In the genomic region with DNA sequence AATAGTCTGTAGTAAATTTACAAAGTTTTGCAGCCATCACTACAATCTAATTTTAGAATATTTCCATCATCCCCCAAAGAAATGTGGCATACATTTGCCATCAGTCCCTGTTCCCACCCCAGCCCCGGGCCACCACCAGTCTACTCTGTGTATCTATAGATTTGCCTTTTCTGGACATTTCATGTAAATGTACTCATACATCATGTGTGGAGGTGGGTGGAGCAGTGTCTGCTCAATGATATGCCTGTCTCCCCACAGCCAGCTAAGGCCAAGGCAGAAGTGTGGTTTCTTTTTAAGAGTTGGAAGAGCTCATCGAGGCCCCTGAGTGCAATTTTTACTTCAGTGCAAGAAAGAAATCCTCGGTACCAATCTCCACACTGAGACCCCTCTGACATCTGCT, we compare ENCODE assay signal across 30 cellular contexts.
DNase-seq lines count a peak whose midpoint lies in the region; ATAC-seq, FAIRE-seq and TF ChIP-seq lines count a peak whose summit lies in the region.
"Had no signal": no experiment of that assay in that cellular context is flagged by ENCODE, and none has a peak within 500 bp of the region (broad histone marks: within the 10 kb centered on the region; RNA-seq: fewer than 3 reads in every experiment).

No MANE protein-coding gene starts in this region.

- TF ChIP-seq POLR2A in heart left ventricle (IDR thresholded peaks at IDR 0.05) (no peak), gastrocnemius medialis (IDR thresholded peaks at IDR 0.05) (no peak)

- H3K4me1 Mint-ChIP-seq in astrocyte (ENCODE audit: low read depth, unreplicated experiment) = peaks cover 31% of the 10 kb centered on the region
- H3K4me1 Mint-ChIP-seq in nephron = peaks cover 46% of the 10 kb centered on the region

- H3K27ac Mint-ChIP-seq in astrocyte (ENCODE audit: unreplicated experiment) = peak overlapping the region; percentile 51
- H3K27ac Mint-ChIP-seq in nephron = peak overlapping the region; percentile 9 to 82 (median 45)
- H3K27ac Mint-ChIP-seq: activated CD8-positive, alpha-beta T cell treated with anti-CD3 and anti-CD28 coated beads, Interleukin-2, amount 10 ng/mL, durations not matched to agents 7 days and 5 days; activated naive CD4-positive, alpha-beta T cell treated with anti-CD3 and anti-CD28 coated beads for 36 hours; stimulated activated memory B cell treated with anti-CD40 and anti-IgM and Interleukin-4, amounts not matched to agents 10 μg/mL and 1 μg/mL and 100 μg/mL, for 72 hours had no signal

- H3K9me3 Mint-ChIP-seq in astrocyte (ENCODE audit: unreplicated experiment) (peaks cover 3% of the 10 kb centered on the region), nephron (no peaks in the 10 kb centered on the region)

- no peak overlapping the region for H3K4me2 ChIP-seq in astrocyte (ENCODE audit: low read length)

- no peaks in the 10 kb centered on the region for H4K20me1 ChIP-seq in astrocyte (ENCODE audit: insufficient read depth, low read length)

- in situ Hi-C loops in gastrocnemius medialis (cut with MboI; ENCODE audit: low sequenced_read_pairs in 4 of 4) = no loop called here

- ATAC-seq in heart left ventricle (no peak), gastrocnemius medialis (no peak)
- ATAC-seq: activated CD8-positive, alpha-beta T cell treated with anti-CD3 and anti-CD28 coated beads, Interleukin-2, amount 10 ng/mL, durations not matched to agents 7 days and 5 days; K562; left lung; psoas muscle; stimulated activated memory B cell treated with anti-CD40 and anti-IgM and Interleukin-4, amounts not matched to agents 10 μg/mL and 1 μg/mL and 100 μg/mL, for 72 hours; upper lobe of right lung had no signal

- H3K27me3 Mint-ChIP-seq in astrocyte (ENCODE audit: low read depth, unreplicated experiment) (peaks cover 34% of the 10 kb centered on the region), nephron (ENCODE audit: low read depth) (peaks cover 5% of the 10 kb centered on the region)
- H3K27me3 Mint-ChIP-seq: CD4-positive, CD25-positive, alpha-beta regulatory T cell; stimulated activated memory B cell treated with anti-CD40 and anti-IgM and Interleukin-4, amounts not matched to agents 10 μg/mL and 1 μg/mL and 100 μg/mL, for 72 hours had no signal

- H3K4me3 Mint-ChIP-seq in astrocyte (ENCODE audit: unreplicated experiment) = no peak overlapping the region
- H3K4me3 Mint-ChIP-seq in nephron = no peak overlapping the region
- H3K4me3 Mint-ChIP-seq: activated CD8-positive, alpha-beta T cell treated with anti-CD3 and anti-CD28 coated beads, Interleukin-2, amount 10 ng/mL, durations not matched to agents 7 days and 5 days; activated naive CD4-positive, alpha-beta T cell treated with anti-CD3 and anti-CD28 coated beads for 36 hours; CD4-positive, CD25-positive, alpha-beta regulatory T cell; stimulated activated memory B cell treated with anti-CD40 and anti-IgM and Interleukin-4, amounts not matched to agents 10 μg/mL and 1 μg/mL and 100 μg/mL, for 72 hours had no signal

- H3K36me3 Mint-ChIP-seq in astrocyte (ENCODE audit: low read depth, unreplicated experiment) (no peaks in the 10 kb centered on the region), nephron (ENCODE audit: low read depth) (peaks cover 4% of the 10 kb centered on the region)
- H3K36me3 Mint-ChIP-seq: stimulated activated memory B cell treated with anti-CD40 and anti-IgM and Interleukin-4, amounts not matched to agents 10 μg/mL and 1 μg/mL and 100 μg/mL, for 72 hours had no signal

- H3K9me3 ChIP-seq in cardiac muscle cell (ENCODE audit: low read depth) = no peaks in the 10 kb centered on the region
- H3K9me3 ChIP-seq in heart left ventricle = peaks cover 0 to 7% (median 0%) of the 10 kb centered on the region in 12 donors
- no peaks in the 10 kb centered on the region for H3K9me3 ChIP-seq in astrocyte (ENCODE audit: insufficient read depth, low read depth, low read length)
- no peaks in the 10 kb centered on the region for H3K9me3 ChIP-seq in gastrocnemius medialis
- H3K9me3 ChIP-seq: MG63, psoas muscle, upper lobe of right lung had no signal

- H3K27ac ChIP-seq in cardiac muscle cell (peak overlapping the region; percentile 58), heart left ventricle (peak overlapping the region in 1 of 12 donors; percentile 64), astrocyte (ENCODE audit: low read depth, low read length) (no peak overlapping the region), gastrocnemius medialis (no peak overlapping the region)
- H3K27ac ChIP-seq: brain microvascular endothelial cell, left lung, psoas muscle, upper lobe of right lung had no signal

- H3K36me3 ChIP-seq in cardiac muscle cell = no peaks in the 10 kb centered on the region
- peaks cover 0 to 13% (median 0%) of the 10 kb centered on the region in 9 donors for H3K36me3 ChIP-seq in heart left ventricle
- no peaks in the 10 kb centered on the region for H3K36me3 ChIP-seq in astrocyte (ENCODE audit: insufficient read depth, low read length)
- H3K36me3 ChIP-seq in gastrocnemius medialis = no peaks in the 10 kb centered on the region
- H3K36me3 ChIP-seq: brain microvascular endothelial cell, left lung, MG63, upper lobe of right lung had no signal

- TF ChIP-seq CTCF in cardiac muscle cell (IDR thresholded peaks at IDR 0.05; ENCODE audit: low read depth, low read length) (no peak), heart left ventricle (IDR thresholded peaks at IDR 0.05) (no peak), astrocyte (IDR thresholded peaks at IDR 0.05; ENCODE audit: insufficient read depth, low read depth, low read length) (no peak), nephron (IDR thresholded peaks at IDR 0.05; ENCODE audit: unreplicated experiment in 3 of 3) (no peak), gastrocnemius medialis (IDR thresholded peaks at IDR 0.05 in 4 of 5, conservative IDR thresholded peaks at IDR 0.05 in 1 of 5) (no peak)

- 58 to 77% (median 67%) methylated on average over 3 of the region's 3 CpGs for WGBS in heart left ventricle, 4 donors

- H3K4me3 ChIP-seq in cardiac muscle cell (no peak overlapping the region), heart left ventricle (no peak overlapping the region), astrocyte (ENCODE audit: insufficient read depth, low read depth, low read length) (no peak overlapping the region), gastrocnemius medialis (no peak overlapping the region)
- H3K4me3 ChIP-seq: K562, left lung, MG63, psoas muscle, upper lobe of right lung had no signal

- H3K27me3 ChIP-seq in cardiac muscle cell (no peaks in the 10 kb centered on the region), heart left ventricle (no peaks in the 10 kb centered on the region), astrocyte (ENCODE audit: insufficient read depth, low read length) (peaks cover 29% of the 10 kb centered on the region), gastrocnemius medialis (no peaks in the 10 kb centered on the region)
- H3K27me3 ChIP-seq: left lung, MG63, upper lobe of right lung had no signal

- DNase-seq in cardiac muscle cell (ENCODE audit: low read depth in 1 of 2, low spot score in 1 of 2) = no peak
- DNase-seq in heart left ventricle = no peak
- no peak for DNase-seq in astrocyte (ENCODE audit: low read depth)
- no peak for DNase-seq in NK-92 (lab: John Stamatoyannopoulos, UW; ENCODE audit: unreplicated experiment)
- DNase-seq in MV-4-11 (lab: John Stamatoyannopoulos, UW) = no peak
- DNase-seq in NCI-H1436 (lab: John Stamatoyannopoulos, UW) = no peak
- no peak for DNase-seq in gastrocnemius medialis
- DNase-seq: activated CD8-positive, alpha-beta T cell treated with anti-CD3 and anti-CD28 coated beads, Interleukin-2, amount 10 ng/mL, durations not matched to agents 7 days and 5 days; activated naive CD4-positive, alpha-beta T cell treated with anti-CD3 and anti-CD28 coated beads for 36 hours; brain microvascular endothelial cell; Calu3; CD4-positive, CD25-positive, alpha-beta regulatory T cell; glutamatergic neuron; islet precursor cell; left lung; mesenchymal stem cell; MG63; NCI-H1417 treated with DMSO at 0.1 percent for 48 hours; NCI-H2081; NCI-H524 treated with DMSO at 0.1 percent for 48 hours; psoas muscle; SHP77 treated with DMSO at 0.1 percent for 48 hours; upper lobe of right lung had no signal

- H3K79me2 ChIP-seq in astrocyte (ENCODE audit: insufficient read depth, low read length) = no peaks in the 10 kb centered on the region

- H2AFZ ChIP-seq in astrocyte (ENCODE audit: low read depth, low read length) = no peak overlapping the region

- no peak overlapping the region for H3K9ac ChIP-seq in astrocyte (ENCODE audit: low read length)

- H3K4me1 ChIP-seq in cardiac muscle cell (ENCODE audit: low read depth) (peaks cover 3% of the 10 kb centered on the region), heart left ventricle (peaks cover 0 to 34% (median 6%) of the 10 kb centered on the region in 12 donors), astrocyte (ENCODE audit: insufficient read depth, low read length) (no peaks in the 10 kb centered on the region), gastrocnemius medialis (no peaks in the 10 kb centered on the region)
- H3K4me1 ChIP-seq: left lung, psoas muscle, upper lobe of right lung had no signal

- intact Hi-C loops in heart left ventricle (cut with DNase I) (loop anchor here in 1 of 10 donors (10.0 kb wide), 1 partner anchor 65 kb away; no protein-coding TSS in a partner anchor), gastrocnemius medialis (cut with DNase I; ENCODE audit: low total_unique reads) (no loop called here)

- no peak for FAIRE-seq in astrocyte (lab: Jason Lieb, UNC)
- FAIRE-seq: endothelial cell of umbilical vein, H54, HTR-8/SVneo, K562, RCC 7860 had no signal
